ENCODE assay signal across 22 cellular contexts in genomic region chr2:225526731-225527427, GRCh38.
DNase-seq lines count a peak whose midpoint lies in the region; ATAC-seq, FAIRE-seq and TF ChIP-seq lines count a peak whose summit lies in the region.
"Had no signal": no experiment of that assay in that cellular context is flagged by ENCODE, and none has a peak within 500 bp of the region (broad histone marks: within the 10 kb centered on the region; RNA-seq: fewer than 3 reads in every experiment).

No MANE protein-coding gene starts in this region.

- no peak overlapping the region for H3K4me3 ChIP-seq in pancreas
- H3K4me3 ChIP-seq in BE2C (ENCODE audit: low read depth, low read length), result no peak overlapping the region
- H3K4me3 ChIP-seq: GM23338 had no signal

- 69 to 73% methylated on average over 4 of the region's 4 CpGs for WGBS in pancreas, 2 donors

- intact Hi-C loops in Calu3 (cut with micrococcal nuclease; ENCODE audit: unreplicated experiment) (no loop called here), pancreas (cut with DNase I) (no loop called here), left ventricle myocardium superior (cut with micrococcal nuclease) (no loop called here)

- no peaks in the 10 kb centered on the region for H3K9me3 Mint-ChIP-seq in Calu3 (ENCODE audit: low read depth, unreplicated experiment)
- H3K9me3 Mint-ChIP-seq: GM23338, IgD-negative memory B cell had no signal

- H3K27ac Mint-ChIP-seq in Calu3 (ENCODE audit: unreplicated experiment), result no peak overlapping the region
- H3K27ac Mint-ChIP-seq: B cell; CD4-positive, CD25-positive, alpha-beta regulatory T cell; CD8-positive, alpha-beta memory T cell; GM23338; IgD-negative memory B cell had no signal

- no peaks in the 10 kb centered on the region for H3K27me3 Mint-ChIP-seq in Calu3 (ENCODE audit: unreplicated experiment)
- H3K27me3 Mint-ChIP-seq: IgD-negative memory B cell had no signal

- H3K4me3 Mint-ChIP-seq in Calu3 (ENCODE audit: low read depth, unreplicated experiment), result no peak overlapping the region
- H3K4me3 Mint-ChIP-seq: B cell; CD4-positive, CD25-positive, alpha-beta regulatory T cell; CD8-positive, alpha-beta memory T cell; GM23338; IgD-negative memory B cell had no signal

- H3K27ac ChIP-seq in pancreas, result no peak overlapping the region

- ATAC-seq in pancreas, result peak; percentile 75 to 97 (median 81)
- no peak for ATAC-seq in HG03175 (IDR thresholded peaks at IDR 0.05; ENCODE audit: unreplicated experiment)
- ATAC-seq in left ventricle myocardium superior, result no peak
- no peak for ATAC-seq in HG02798 (IDR thresholded peaks at IDR 0.05; ENCODE audit: poor library complexity, unreplicated experiment)
- ATAC-seq: GM23338, HepG2 had no signal

- BruUV-seq in Calu3 (replicated peaks; lab: Mats Ljungman, UMichigan), result no TSS peak

- FAIRE-seq in pancreas (lab: Jason Lieb, UNC), result no peak
- FAIRE-seq: D721Med, GM12892, GM18507, H54, HepG2 had no signal

- no peaks in the 10 kb centered on the region for H3K4me1 Mint-ChIP-seq in Calu3 (ENCODE audit: low read depth, unreplicated experiment)
- H3K4me1 Mint-ChIP-seq: B cell; CD4-positive, CD25-positive, alpha-beta regulatory T cell; CD8-positive, alpha-beta memory T cell; GM23338 had no signal

- H3K27me3 ChIP-seq in pancreas, result no peaks in the 10 kb centered on the region
- no peaks in the 10 kb centered on the region for H3K27me3 ChIP-seq in BE2C

- H3K4me1 ChIP-seq in pancreas (no peaks in the 10 kb centered on the region), BE2C (no peaks in the 10 kb centered on the region)

- TF ChIP-seq CTCF in Calu3 (IDR thresholded peaks at IDR 0.05; ENCODE audit: unreplicated experiment), result no peak
- TF ChIP-seq CTCF in pancreas (IDR thresholded peaks at IDR 0.05), result no peak
- no peak for TF ChIP-seq CTCF in BE2C (IDR thresholded peaks at IDR 0.05; ENCODE audit: low read depth, low read length)

- H3K36me3 Mint-ChIP-seq in Calu3 (ENCODE audit: insufficient read depth, unreplicated experiment), result no peaks in the 10 kb centered on the region
- H3K36me3 Mint-ChIP-seq: CD4-positive, CD25-positive, alpha-beta regulatory T cell; CD8-positive, alpha-beta memory T cell had no signal

- CTCF ChIA-PET in Calu3 (lab: Charles Lee), result no interaction called here

- H3K36me3 ChIP-seq in pancreas, result no peaks in the 10 kb centered on the region
- no peaks in the 10 kb centered on the region for H3K36me3 ChIP-seq in BE2C

- DNase-seq in Calu3 (peak; percentile 8), cerebellar cortex (ENCODE audit: low spot score) (peak; percentile 74), pancreas (peak in 2 of 6 donors; percentile 27 to 32), retina (peak; percentile 36), BE2C (no peak), left ventricle myocardium superior (no peak)
- DNase-seq: 8988T; CD4-positive, CD25-positive, alpha-beta regulatory T cell; CD8-positive, alpha-beta memory T cell; COR-L47; GDM1; HCEC 1CT had no signal

- H3K9me3 ChIP-seq in pancreas, result no peaks in the 10 kb centered on the region
- H3K9me3 ChIP-seq in BE2C, result no peaks in the 10 kb centered on the region

Comparison
In these comparisons a context has a peak if more than half of its experiments do, and no peak if none do; other contexts are left out.
1. DNase-seq: peak in Calu3 (single experiment), cerebellar cortex (single experiment) and retina (single experiment); none in BE2C (single experiment) and left ventricle myocardium superior (single experiment).
2. ATAC-seq: peak in pancreas (4 of 4); none in HG03175 (single experiment), left ventricle myocardium superior (single experiment) and HG02798 (single experiment).